In genomic region chr2:2827691-2828315, GRCh38 we compare ENCODE assay signal across 16 cellular contexts.
"Had no signal": no experiment of that assay in that cellular context is flagged by ENCODE, and none has a peak within 500 bp of the region (broad histone marks: within the 10 kb centered on the region; RNA-seq: fewer than 3 reads in every experiment).

No MANE protein-coding gene starts in this region.

- H3K27me3 ChIP-seq: adrenal gland, gastrocnemius medialis, ovary, sigmoid colon, tibial artery, uterus had no signal

- FAIRE-seq: bronchial epithelial cell had no signal

- H3K4me3 ChIP-seq: adrenal gland, gastrocnemius medialis, heart left ventricle, ovary, sigmoid colon, SK-N-MC, tibial artery, uterus had no signal

- ATAC-seq: activated CD8-positive, alpha-beta T cell treated with anti-CD3 and anti-CD28 coated beads, Interleukin-2, amount 10 ng/mL, durations not matched to agents 7 days and 5 days; activated naive CD4-positive, alpha-beta T cell treated with anti-CD3 and anti-CD28 coated beads, Interleukin-2, amount 50 U/mL, for 72 hours; gastrocnemius medialis; left ventricle myocardium superior; stimulated activated memory B cell treated with anti-CD40 and anti-IgM and Interleukin-4, amounts not matched to agents 10 μg/mL and 1 μg/mL and 100 μg/mL, for 72 hours had no signal

- DNase-seq: activated CD8-positive, alpha-beta T cell treated with anti-CD3 and anti-CD28 coated beads, Interleukin-2, amount 10 ng/mL, durations not matched to agents 7 days and 5 days; activated gamma-delta T cell treated with Interleukin-2 at 50 U/mL for 16 hours; gastrocnemius medialis; left ventricle myocardium superior; ovary; sigmoid colon; stimulated activated CD4-positive, alpha-beta T cell treated with anti-CD3 and anti-CD28 coated beads, Interleukin-4, amount 100 ng/mL, for 4 hours; WERI-Rb-1 had no signal

- H3K36me3 ChIP-seq: adrenal gland, gastrocnemius medialis, heart left ventricle, ovary, sigmoid colon, tibial artery, uterus, WERI-Rb-1 had no signal

- H3K9me3 ChIP-seq: adrenal gland, gastrocnemius medialis, heart left ventricle, ovary, sigmoid colon, tibial artery, uterus had no signal

- H3K4me1 ChIP-seq: adrenal gland, gastrocnemius medialis, heart left ventricle, sigmoid colon, tibial artery, uterus had no signal

- H3K27ac ChIP-seq: gastrocnemius medialis, heart left ventricle, ovary, sigmoid colon, SK-N-MC, tibial artery, uterus, WERI-Rb-1 had no signal
